15 cellular contexts compared by ENCODE assay signal in genomic region chr3:128309026-128309425, GRCh38.
DNase-seq lines count a peak whose midpoint lies in the region; ATAC-seq and TF ChIP-seq lines count a peak whose summit lies in the region.
"Had no signal": no experiment of that assay in that cellular context is flagged by ENCODE, and none has a peak within 500 bp of the region (broad histone marks: within the 10 kb centered on the region; RNA-seq: fewer than 3 reads in every experiment).

No MANE protein-coding gene starts in this region.

- H3K4me3 ChIP-seq in left ventricle myocardium inferior: no peak overlapping the region
- no peak overlapping the region for H3K4me3 ChIP-seq in brain microvascular endothelial cell (ENCODE audit: low read depth, low read length)
- H3K4me3 ChIP-seq: thoracic aorta had no signal

- in situ Hi-C loops in brain microvascular endothelial cell (cut with HindIII; ENCODE audit: low pct_ligation_motif_present, low sequenced_read_pairs): no loop called here

- H3K4me1 ChIP-seq in left ventricle myocardium inferior: peaks cover 57% of the 10 kb centered on the region

- DNase-seq in D341Med (ENCODE audit: low spot score) (peak; percentile 13), NCI-H146 treated with DMSO at 0.1 percent for 48 hours (lab: John Stamatoyannopoulos, UW; ENCODE audit: unreplicated experiment) (peak; percentile 87), SHP77 (lab: John Stamatoyannopoulos, UW) (peak; percentile 79 to 85), left ventricle myocardium inferior (peak; percentile 42), brain microvascular endothelial cell (no peak)
- DNase-seq in stimulated activated CD4-positive, alpha-beta T cell treated with anti-CD3 and anti-CD28 coated beads, Interleukin-1b, Interleukin-23, amount 100 ng/mL, for 48 hours: no peak
- DNase-seq in stimulated activated CD4-positive, alpha-beta T cell treated with anti-CD3 and anti-CD28 coated beads, Interleukin-4, amount 100 ng/mL, for 1 hour: no peak
- DNase-seq: DND-41, HCEC 1CT, KG1, NCI-H1930 had no signal

- H3K36me3 ChIP-seq in left ventricle myocardium inferior (no peaks in the 10 kb centered on the region), brain microvascular endothelial cell (replicated peaks) (no peaks in the 10 kb centered on the region)
- H3K36me3 ChIP-seq: thoracic aorta had no signal

- H3K9me3 ChIP-seq in left ventricle myocardium inferior (replicated peaks): no peaks in the 10 kb centered on the region
- H3K9me3 ChIP-seq: thoracic aorta had no signal

- ATAC-seq in HG03457 (IDR thresholded peaks at IDR 0.05; ENCODE audit: unreplicated experiment): no peak
- ATAC-seq: activated CD4-positive, CD25-positive, alpha-beta regulatory T cell treated with anti-CD3 and anti-CD28 coated beads, Interleukin-2, amount 50 U/mL, for 24 hours had no signal

- TF ChIP-seq CTCF in left ventricle myocardium inferior (IDR thresholded peaks at IDR 0.05; ENCODE audit: borderline replicate concordance): no peak
- TF ChIP-seq CTCF in brain microvascular endothelial cell (IDR thresholded peaks at IDR 0.05; ENCODE audit: low read depth, low read length, missing control alignments): no peak

- H3K27me3 ChIP-seq in left ventricle myocardium inferior (ENCODE audit: low read depth) (no peaks in the 10 kb centered on the region), brain microvascular endothelial cell (replicated peaks) (no peaks in the 10 kb centered on the region)

- intact Hi-C loops in left ventricle myocardium inferior (cut with micrococcal nuclease): no loop called here

- H3K27ac ChIP-seq in left ventricle myocardium inferior (replicated peaks) (peak overlapping the region; percentile 76), brain microvascular endothelial cell (no peak overlapping the region)
- H3K27ac ChIP-seq: HL-60, thoracic aorta had no signal

Comparison
In these comparisons a context has a peak if more than half of its experiments do, and no peak if none do; other contexts are left out.
1. DNase-seq: peak in D341Med (single experiment), NCI-H146 treated with DMSO at 0.1 percent for 48 hours (single experiment), SHP77 (2 of 2) and left ventricle myocardium inferior (single experiment); none in stimulated activated CD4-positive, alpha-beta T cell treated with anti-CD3 and anti-CD28 coated beads, Interleukin-1b, Interleukin-23, amount 100 ng/mL, for 48 hours (single experiment), brain microvascular endothelial cell (single experiment) and stimulated activated CD4-positive, alpha-beta T cell treated with anti-CD3 and anti-CD28 coated beads, Interleukin-4, amount 100 ng/mL, for 1 hour (single experiment).